In genomic region chr7:16677978-16678494, GRCh38 we compare ENCODE assay signal across 31 cellular contexts.
"Had no signal": no experiment of that assay in that cellular context is flagged by ENCODE, and none has a peak within 500 bp of the region (broad histone marks: within the 10 kb centered on the region; RNA-seq: fewer than 3 reads in every experiment).

No MANE protein-coding gene starts in this region.

- H3K27ac ChIP-seq: ascending aorta, WERI-Rb-1 had no signal

- ATAC-seq: activated CD4-positive, alpha-beta T cell treated with anti-CD3 and anti-CD28 coated beads for 36 hours; activated CD4-positive, CD25-positive, alpha-beta regulatory T cell treated with anti-CD3 and anti-CD28 coated beads, Interleukin-2, amount 50 U/mL, for 24 hours; activated CD8-positive, alpha-beta memory T cell treated with anti-CD3 and anti-CD28 coated beads, Interleukin-2, amount 10 ng/mL, durations not matched to agents 7 days and 5 days; activated CD8-positive, alpha-beta T cell treated with anti-CD3 and anti-CD28 coated beads, Interleukin-2, amount 10 ng/mL, durations not matched to agents 7 days and 5 days; activated naive CD8-positive, alpha-beta T cell treated with anti-CD3 and anti-CD28 coated beads, Interleukin-2, amount 50 U/mL, for 24 hours; WTC11 had no signal

- DNase-seq: activated CD4-positive, alpha-beta memory T cell treated with anti-CD3 and anti-CD28 coated beads, Interleukin-2, amount 10 ng/mL, durations not matched to agents 7 days and 5 days; activated CD4-positive, alpha-beta T cell treated with anti-CD3 and anti-CD28 coated beads for 1 hour; activated CD4-positive, alpha-beta T cell treated with anti-CD3 and anti-CD28 coated beads for 36 hours; activated CD4-positive, alpha-beta T cell treated with anti-CD3 and anti-CD28 coated beads for 48 hours; activated CD4-positive, alpha-beta T cell treated with anti-CD3 and anti-CD28 coated beads, Interleukin-2, amount 10 ng/mL, durations not matched to agents 7 days and 5 days; activated CD4-positive, alpha-beta T cell treated with anti-CD3 and anti-CD28 coated beads, Interleukin-2, amount 50 U/mL, for 48 hours; activated CD4-positive, CD25-positive, alpha-beta regulatory T cell; activated CD8-positive, alpha-beta memory T cell treated with anti-CD3 and anti-CD28 coated beads for 24 hours; activated CD8-positive, alpha-beta memory T cell treated with anti-CD3 and anti-CD28 coated beads, Interleukin-2, amount 10 ng/mL, durations not matched to agents 7 days and 5 days; activated CD8-positive, alpha-beta memory T cell treated with anti-CD3 and anti-CD28 coated beads, Interleukin-2, amount 50 U/mL, for 48 hours; activated CD8-positive, alpha-beta T cell treated with anti-CD3 and anti-CD28 coated beads, Interleukin-2, amount 10 ng/mL, durations not matched to agents 7 days and 5 days; activated effector memory CD4-positive, alpha-beta T cell treated with Interleukin-2 at 50 U/mL for 16 hours; activated gamma-delta T cell; activated naive CD4-positive, alpha-beta T cell treated with anti-CD3 and anti-CD28 coated beads, Interleukin-2, amount 10 ng/mL, durations not matched to agents 7 days and 5 days; activated naive CD4-positive, alpha-beta T cell treated with Interleukin-2 at 50 U/mL for 16 hours; activated naive CD8-positive, alpha-beta T cell treated with anti-CD3 and anti-CD28 coated beads, Interleukin-2, amount 10 ng/mL, durations not matched to agents 7 days and 5 days; activated naive CD8-positive, alpha-beta T cell treated with anti-CD3 and anti-CD28 coated beads, Interleukin-2, amount 50 U/mL, for 24 hours; activated T-cell treated with anti-CD3 and anti-CD28 coated beads, Interleukin-2, amount 50 U/mL, for 24 hours; activated T-cell treated with anti-CD3 and anti-CD28 coated beads, Interleukin-2, amount 50 U/mL, for 48 hours; amygdala; anterior cingulate cortex; caudate nucleus; SW 1271; T-helper 1 cell; T-helper 2 cell; T-helper 9 cell; WERI-Rb-1 had no signal

- H3K9me3 ChIP-seq: ascending aorta had no signal

- H3K4me1 ChIP-seq: ascending aorta had no signal

- H3K27me3 ChIP-seq: ascending aorta, cardiac muscle cell had no signal

- H3K4me3 ChIP-seq: ascending aorta, cardiac muscle cell had no signal
